ENCODE assay signal across 29 cellular contexts in genomic region chr4:155660436-155660835, GRCh38. TPM values are rescaled to one million over a fixed set of nuclear protein-coding genes. Genes with fewer than 3 reads are reported as not detected.
"Had no signal": no experiment of that assay in that cellular context is flagged by ENCODE, and none has a peak within 500 bp of the region (broad histone marks: within the 10 kb centered on the region; RNA-seq: fewer than 3 reads in every experiment).

No MANE protein-coding gene starts in this region.

- H3K4me3 ChIP-seq: neural progenitor cell, ovary, psoas muscle, right lobe of liver, sigmoid colon, stomach, thoracic aorta, thyroid gland, tibial nerve, upper lobe of left lung, vagina had no signal

- H3K79me2 ChIP-seq: parathyroid adenoma had no signal

- H3K9me3 Mint-ChIP-seq: natural killer cell treated with Interleukin-12 subunit alpha and Interleukin-12 subunit beta and Interleukin-15 and Interleukin-18, amount 100 ng/mL, for 72 hours; stimulated activated effector memory CD8-positive, alpha-beta T cell treated with anti-CD3 and anti-CD28 coated beads, Interleukin-12 subunit alpha, Interleukin-12 subunit beta, amount 100 ng/mL, for 72 hours had no signal

- H3K9me3 ChIP-seq: ovary, psoas muscle, right lobe of liver, stomach, thyroid gland, tibial nerve, upper lobe of left lung, vagina had no signal

- H2AFZ ChIP-seq: neural progenitor cell, parathyroid adenoma had no signal

- H3K36me3 ChIP-seq: neural progenitor cell, ovary, right lobe of liver, sigmoid colon, stomach, thoracic aorta, thyroid gland, tibial nerve, upper lobe of left lung, vagina had no signal

- H3K36me3 Mint-ChIP-seq: naive thymus-derived CD8-positive, alpha-beta T cell; natural killer cell treated with Interleukin-12 subunit alpha and Interleukin-12 subunit beta and Interleukin-15 and Interleukin-18, amount 100 ng/mL, for 72 hours; neural progenitor cell; stimulated activated effector memory CD8-positive, alpha-beta T cell treated with anti-CD3 and anti-CD28 coated beads, Interleukin-12 subunit alpha, Interleukin-12 subunit beta, amount 100 ng/mL, for 72 hours; stimulated activated naive B cell treated with anti-CD40 and anti-IgM and Interleukin-4, amounts not matched to agents 10 μg/mL and 1 μg/mL and 100 μg/mL, for 72 hours had no signal

- H3K4me3 Mint-ChIP-seq: naive thymus-derived CD8-positive, alpha-beta T cell; natural killer cell treated with Interleukin-12 subunit alpha and Interleukin-12 subunit beta and Interleukin-15 and Interleukin-18, amount 100 ng/mL, for 72 hours; neural progenitor cell; stimulated activated effector memory CD8-positive, alpha-beta T cell treated with anti-CD3 and anti-CD28 coated beads, Interleukin-12 subunit alpha, Interleukin-12 subunit beta, amount 100 ng/mL, for 72 hours; stimulated activated naive B cell treated with anti-CD40 and anti-IgM and Interleukin-4, amounts not matched to agents 10 μg/mL and 1 μg/mL and 100 μg/mL, for 72 hours; stimulated activated naive CD8-positive, alpha-beta T cell treated with anti-CD3 and anti-CD28 coated beads, Interleukin-15, Interleukin-2, amounts not matched to agents 100 ng/mL and 50 ng/mL, for 24 hours had no signal

- H3K27ac Mint-ChIP-seq: naive thymus-derived CD8-positive, alpha-beta T cell; natural killer cell treated with Interleukin-12 subunit alpha and Interleukin-12 subunit beta and Interleukin-15 and Interleukin-18, amount 100 ng/mL, for 72 hours; neural progenitor cell; progenitor cell of endocrine pancreas; stimulated activated effector memory CD8-positive, alpha-beta T cell treated with anti-CD3 and anti-CD28 coated beads, Interleukin-12 subunit alpha, Interleukin-12 subunit beta, amount 100 ng/mL, for 72 hours; stimulated activated naive B cell treated with anti-CD40 and anti-IgM and Interleukin-4, amounts not matched to agents 10 μg/mL and 1 μg/mL and 100 μg/mL, for 72 hours; stimulated activated naive CD8-positive, alpha-beta T cell treated with anti-CD3 and anti-CD28 coated beads, Interleukin-15, Interleukin-2, amounts not matched to agents 100 ng/mL and 50 ng/mL, for 24 hours had no signal

- H3K4me2 ChIP-seq: neural progenitor cell had no signal

- H3K27me3 ChIP-seq: ovary, right lobe of liver, sigmoid colon, stomach, thyroid gland, tibial nerve, upper lobe of left lung, vagina had no signal

- H3K9ac ChIP-seq: neural progenitor cell, parathyroid adenoma had no signal

- DNase-seq: naive thymus-derived CD8-positive, alpha-beta T cell; occipital lobe; ovary; posterior cingulate gyrus; psoas muscle; right cardiac atrium; right lobe of liver; sigmoid colon; small intestine; stimulated activated CD4-positive, alpha-beta T cell treated with anti-CD3 and anti-CD28 coated beads, Interleukin-15, amount 100 ng/mL, for 24 hours; stimulated activated CD4-positive, alpha-beta T cell treated with anti-CD3 and anti-CD28 coated beads, Interleukin-2, amount 100 ng/mL, for 24 hours; stimulated activated CD4-positive, alpha-beta T cell treated with anti-CD3 and anti-CD28 coated beads, Interleukin-2, amount 100 ng/mL, for 48 hours; stimulated activated CD4-positive, alpha-beta T cell treated with anti-CD3 and anti-CD28 coated beads, Interleukin-4, amount 100 ng/mL, for 24 hours; stimulated activated naive B cell treated with anti-CD40 and anti-IgM and Interleukin-4, amounts not matched to agents 10 μg/mL and 1 μg/mL and 100 μg/mL, for 72 hours; stimulated activated naive CD4-positive, alpha-beta T cell treated with Interleukin-2 at 50 U/mL for 16 hours; stomach; thyroid gland; trophoblast cell; upper lobe of left lung had no signal

- H3K4me1 ChIP-seq: neural progenitor cell, parathyroid adenoma, psoas muscle, right lobe of liver, thyroid gland, tibial nerve, vagina had no signal

- H3K27ac ChIP-seq: neural progenitor cell, ovary, parathyroid adenoma, psoas muscle, right lobe of liver, stomach, thyroid gland, tibial nerve, upper lobe of left lung, vagina had no signal

- H3K4me1 Mint-ChIP-seq: naive thymus-derived CD8-positive, alpha-beta T cell; neural progenitor cell; stimulated activated effector memory CD8-positive, alpha-beta T cell treated with anti-CD3 and anti-CD28 coated beads, Interleukin-12 subunit alpha, Interleukin-12 subunit beta, amount 100 ng/mL, for 72 hours; stimulated activated naive B cell treated with anti-CD40 and anti-IgM and Interleukin-4, amounts not matched to agents 10 μg/mL and 1 μg/mL and 100 μg/mL, for 72 hours had no signal

RNA-seq across cellular contexts. Expression of gene GUCY1A1, which starts 6.2 kb away (rescaled TPM):
- total RNA-seq: naive thymus-derived CD8-positive, alpha-beta T cell; osteoblast had no signal
